Comparison of ENCODE assay signal across 8 cellular contexts in the genomic region with DNA sequence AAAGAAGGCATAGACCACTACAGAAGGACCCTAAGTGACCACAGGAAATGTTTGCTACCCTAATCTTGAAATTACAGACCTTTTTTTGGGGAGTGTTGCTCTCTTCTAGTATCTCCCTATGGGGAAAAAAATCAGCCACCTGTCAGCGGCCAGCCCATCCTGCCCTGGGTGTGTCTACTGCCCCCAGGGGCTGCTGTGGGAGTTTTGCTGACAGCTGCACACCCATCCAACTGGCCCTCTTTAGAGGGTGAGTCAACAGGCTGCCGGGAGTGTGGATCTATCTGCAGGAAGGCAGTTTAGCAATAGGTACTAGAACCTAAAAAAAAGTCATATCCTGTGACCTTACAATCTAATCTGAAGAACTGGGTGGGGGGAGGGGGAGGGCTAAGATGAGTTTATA. TPM values are rescaled to one million over a fixed set of nuclear protein-coding genes. Genes with fewer than 3 reads are reported as not detected.
DNase-seq lines count a peak whose midpoint lies in the region; ATAC-seq, FAIRE-seq and TF ChIP-seq lines count a peak whose summit lies in the region.

No MANE protein-coding gene starts in this region.

- H3K4me1 ChIP-seq in heart left ventricle (peaks cover 0 to 67% (median 57%) of the 10 kb centered on the region in 12 donors), upper lobe of right lung (peaks cover 23% of the 10 kb centered on the region)

- intact Hi-C loops in heart left ventricle (cut with DNase I) (loop anchor here in 2 of 10 donors (10.0 kb wide), 1 partner anchor 228 kb away; the partner anchor contains the start of gene PAIP2B (in 2 of the 2)), upper lobe of right lung (cut with DNase I) (no loop called here)

- H3K27me3 ChIP-seq in heart left ventricle (peaks cover 0 to 12% (median 0%) of the 10 kb centered on the region in 9 donors), upper lobe of right lung (peaks cover 15% of the 10 kb centered on the region)

- H3K9me3 ChIP-seq in heart left ventricle (no peaks in the 10 kb centered on the region), upper lobe of right lung (no peaks in the 10 kb centered on the region)

- peak; percentile 66 for FAIRE-seq in HTR-8/SVneo (lab: Jason Lieb, UNC)

- TF ChIP-seq CTCF in heart left ventricle (IDR thresholded peaks at IDR 0.05): peak in 6 of 12 donors; percentile 7 to 39 (median 26)
- peak; percentile 4 for TF ChIP-seq CTCF in upper lobe of right lung (IDR thresholded peaks at IDR 0.05)

- WGBS in heart left ventricle, 4 donors: 3 to 15% (median 9%) methylated on average over 2 of the region's 2 CpGs

- no peaks in the 10 kb centered on the region for H3K36me3 ChIP-seq in heart left ventricle
- no peaks in the 10 kb centered on the region for H3K36me3 ChIP-seq in upper lobe of right lung

- DNase-seq in DMS153 (lab: John Stamatoyannopoulos, UW) (peak; percentile 52), HTR-8/SVneo (ENCODE audit: insufficient read length, low spot score) (peak; percentile 86), SW480 (ENCODE audit: low spot score) (peak; percentile 91), heart left ventricle (peak in 4 of 5 donors; percentile 55 to 82 (median 60)), upper lobe of right lung (no peak), ureter (ENCODE audit: low spot score) (no peak), NCI-H2081 treated with DMSO at 0.1 percent for 48 hours (lab: John Stamatoyannopoulos, UW) (no peak)

- ATAC-seq in heart left ventricle (peak; percentile 54 to 65 (median 58)), upper lobe of right lung (peak; percentile 51), GM21367 (IDR thresholded peaks at IDR 0.05; ENCODE audit: unreplicated experiment) (no peak)

- H3K4me3 ChIP-seq in heart left ventricle (peak overlapping the region in 7 of 12 donors; percentile 57 to 77 (median 63)), upper lobe of right lung (no peak overlapping the region)

- H3K27ac ChIP-seq in heart left ventricle (peak overlapping the region; percentile 58 to 92 (median 90)), upper lobe of right lung (no peak overlapping the region)

- no peak for TF ChIP-seq POLR2A in heart left ventricle (IDR thresholded peaks at IDR 0.05)

RNA-seq across cellular contexts. Expression of gene DYSF, which starts 0.8 kb away (rescaled TPM):
- total RNA-seq in heart left ventricle (10 to 100 TPM; 51.8 to 99.9 (median 80.4) TPM), upper lobe of right lung (37.7 TPM), ureter (15.2 TPM)
- polyA plus RNA-seq in heart left ventricle: 10 to 100 TPM; 25.5 to 33.6 TPM

Comparison
In these comparisons a context has a peak if more than half of its experiments do, and no peak if none do; other contexts are left out.
1. DNase-seq: peak in DMS153 (single experiment), HTR-8/SVneo (single experiment), SW480 (single experiment) and heart left ventricle (4 of 5); none in upper lobe of right lung (single experiment), ureter (single experiment) and NCI-H2081 treated with DMSO at 0.1 percent for 48 hours (single experiment).